ENCODE assay signal across 31 cellular contexts in the genomic region with DNA sequence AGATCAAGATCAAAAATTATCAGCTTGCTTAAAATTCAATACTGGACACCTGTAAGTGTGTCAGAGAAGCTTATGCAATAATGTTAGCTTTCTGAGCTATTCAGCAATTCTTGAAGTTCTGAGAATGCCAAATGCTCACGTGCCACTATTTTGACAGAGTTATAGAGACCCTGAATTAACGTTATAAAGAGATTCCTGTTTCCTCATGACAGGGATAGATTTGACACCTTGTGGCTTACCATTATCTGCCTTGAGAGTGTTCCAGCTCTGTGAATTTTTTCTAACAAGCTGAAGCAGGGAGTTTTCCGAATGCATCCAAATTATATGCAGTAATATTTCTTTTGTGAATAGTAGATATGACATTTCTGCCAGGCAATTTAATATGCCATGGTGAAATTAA.
"Had no signal": no experiment of that assay in that cellular context is flagged by ENCODE, and none has a peak within 500 bp of the region (broad histone marks: within the 10 kb centered on the region; RNA-seq: fewer than 3 reads in every experiment).

No MANE protein-coding gene starts in this region.

- ATAC-seq: activated naive CD4-positive, alpha-beta T cell treated with anti-CD3 and anti-CD28 coated beads, Interleukin-2, amount 50 U/mL, for 72 hours; activated naive CD8-positive, alpha-beta T cell treated with anti-CD3 and anti-CD28 coated beads, Interleukin-2, amount 50 U/mL, for 24 hours; activated T-cell treated with anti-CD3 and anti-CD28 coated beads, Interleukin-2, amount 50 U/mL, for 4 hours; activated T-cell treated with anti-CD3 and anti-CD28 coated beads, Interleukin-2, amount 50 U/mL, for 72 hours; activated T-helper 17 cell treated with anti-CD3 and anti-CD28 coated beads, Interleukin-2, amount 50 U/mL, for 72 hours; body of pancreas had no signal

- H3K27me3 ChIP-seq: adrenal gland, ascending aorta, body of pancreas, brain microvascular endothelial cell, breast epithelium, cardiac muscle cell had no signal

- H3K4me1 ChIP-seq: adrenal gland, ascending aorta, body of pancreas, breast epithelium had no signal

- DNase-seq: activated effector memory CD4-positive, alpha-beta T cell treated with anti-CD3 and anti-CD28 coated beads, Interleukin-2, amount 50 U/mL, for 16 hours; activated effector memory CD4-positive, alpha-beta T cell treated with Interleukin-2 at 50 U/mL for 16 hours; activated gamma-delta T cell; activated gamma-delta T cell treated with Interleukin-2 at 50 U/mL for 16 hours; activated naive CD4-positive, alpha-beta T cell; activated naive CD4-positive, alpha-beta T cell treated with anti-CD3 and anti-CD28 coated beads for 36 hours; activated naive CD4-positive, alpha-beta T cell treated with anti-CD3 and anti-CD28 coated beads, Interleukin-2, amount 10 ng/mL, durations not matched to agents 7 days and 5 days; activated naive CD4-positive, alpha-beta T cell treated with anti-CD3 and anti-CD28 coated beads, Interleukin-2, amount 50 U/mL, for 16 hours; activated naive CD4-positive, alpha-beta T cell treated with Interleukin-2 at 50 U/mL for 16 hours; activated naive CD8-positive, alpha-beta T cell treated with anti-CD3 and anti-CD28 coated beads for 36 hours; activated naive CD8-positive, alpha-beta T cell treated with anti-CD3 and anti-CD28 coated beads, Interleukin-2, amount 10 ng/mL, durations not matched to agents 7 days and 5 days; activated naive CD8-positive, alpha-beta T cell treated with anti-CD3 and anti-CD28 coated beads, Interleukin-2, amount 50 U/mL, for 24 hours; activated T-cell treated with anti-CD3 and anti-CD28 coated beads, Interleukin-2, amount 50 U/mL, for 1 hour; activated T-cell treated with anti-CD3 and anti-CD28 coated beads, Interleukin-2, amount 50 U/mL, for 24 hours; activated T-cell treated with anti-CD3 and anti-CD28 coated beads, Interleukin-2, amount 50 U/mL, for 4 hours; activated T-cell treated with anti-CD3 and anti-CD28 coated beads, Interleukin-2, amount 50 U/mL, for 48 hours; activated T-cell treated with anti-CD3 and anti-CD28 coated beads, Interleukin-2, amount 50 U/mL, for 72 hours; adrenal gland; amniotic stem cell; amygdala; anterior cingulate cortex; body of pancreas; brain microvascular endothelial cell; caudate nucleus; central memory CD4-positive, alpha-beta T cell; cerebellar nuclear complex had no signal

- H3K9me3 ChIP-seq: ascending aorta, body of pancreas, breast epithelium had no signal

- H3K36me3 ChIP-seq: adrenal gland, ascending aorta, brain microvascular endothelial cell, breast epithelium, cardiac muscle cell had no signal

- H3K4me3 ChIP-seq: adrenal gland, ascending aorta, body of pancreas, breast epithelium, cardiac muscle cell had no signal

- H3K27ac ChIP-seq: adrenal gland, ascending aorta, body of pancreas, brain microvascular endothelial cell, breast epithelium, cardiac muscle cell had no signal
